ENCODE assay signal across 9 cellular contexts in genomic region chr2:161415467-161416293, GRCh38.
DNase-seq lines count a peak whose midpoint lies in the region; ATAC-seq and FAIRE-seq lines count a peak whose summit lies in the region.
"Had no signal": no experiment of that assay in that cellular context is flagged by ENCODE, and none has a peak within 500 bp of the region (broad histone marks: within the 10 kb centered on the region; RNA-seq: fewer than 3 reads in every experiment).

No MANE protein-coding gene starts in this region.

- FAIRE-seq in RCC 7860 (lab: Jason Lieb, UNC), result no peak

- H3K4me1 Mint-ChIP-seq in effector memory CD8-positive, alpha-beta T cell (ENCODE audit: low read depth in 2 of 2), result peaks cover 29 to 40% of the 10 kb centered on the region in 2 donors
- H3K4me1 Mint-ChIP-seq in stimulated activated memory B cell treated with anti-CD40 and anti-IgM and Interleukin-4, amounts not matched to agents 10 μg/mL and 1 μg/mL and 100 μg/mL, for 72 hours, result peaks cover 57% of the 10 kb centered on the region

- peaks cover 65 to 69% of the 10 kb centered on the region in 2 donors for H3K27me3 Mint-ChIP-seq in effector memory CD8-positive, alpha-beta T cell
- peaks cover 71% of the 10 kb centered on the region for H3K27me3 Mint-ChIP-seq in stimulated activated memory B cell treated with anti-CD40 and anti-IgM and Interleukin-4, amounts not matched to agents 10 μg/mL and 1 μg/mL and 100 μg/mL, for 72 hours

- ATAC-seq in effector memory CD8-positive, alpha-beta T cell (replicated peaks), result peak; percentile 25
- no peak for ATAC-seq in stimulated activated memory B cell treated with anti-CD40 and anti-IgM and Interleukin-4, amounts not matched to agents 10 μg/mL and 1 μg/mL and 100 μg/mL, for 72 hours
- no peak for ATAC-seq in HG02981 (IDR thresholded peaks at IDR 0.05; ENCODE audit: unreplicated experiment)

- peak overlapping the region; percentile 76 to 79 for H3K4me3 Mint-ChIP-seq in effector memory CD8-positive, alpha-beta T cell
- peak overlapping the region; percentile 71 for H3K4me3 Mint-ChIP-seq in stimulated activated memory B cell treated with anti-CD40 and anti-IgM and Interleukin-4, amounts not matched to agents 10 μg/mL and 1 μg/mL and 100 μg/mL, for 72 hours

- H3K9me3 Mint-ChIP-seq in effector memory CD8-positive, alpha-beta T cell, result no peaks in the 10 kb centered on the region
- no peaks in the 10 kb centered on the region for H3K9me3 Mint-ChIP-seq in stimulated activated memory B cell treated with anti-CD40 and anti-IgM and Interleukin-4, amounts not matched to agents 10 μg/mL and 1 μg/mL and 100 μg/mL, for 72 hours

- no peak overlapping the region for H3K27ac Mint-ChIP-seq in effector memory CD8-positive, alpha-beta T cell
- no peak overlapping the region for H3K27ac Mint-ChIP-seq in stimulated activated memory B cell treated with anti-CD40 and anti-IgM and Interleukin-4, amounts not matched to agents 10 μg/mL and 1 μg/mL and 100 μg/mL, for 72 hours

- peak; percentile 56 for DNase-seq in activated CD8-positive, alpha-beta memory T cell treated with anti-CD3 and anti-CD28 coated beads for 24 hours
- no peak for DNase-seq in activated CD8-positive, alpha-beta memory T cell treated with anti-CD3 and anti-CD28 coated beads, Interleukin-2, amount 50 U/mL, for 4 hours
- DNase-seq in NCI-H82 (lab: John Stamatoyannopoulos, UW) (peak; percentile 87), T-helper 9 cell (no peak), RCC 7860 (ENCODE audit: low spot score) (no peak)
- no peak for DNase-seq in effector memory CD8-positive, alpha-beta T cell
- DNase-seq: NCI-H1694 treated with DMSO at 0.1 percent for 48 hours had no signal

- peaks cover 4% of the 10 kb centered on the region for H3K36me3 Mint-ChIP-seq in effector memory CD8-positive, alpha-beta T cell (ENCODE audit: insufficient read depth)
- peaks cover 4% of the 10 kb centered on the region for H3K36me3 Mint-ChIP-seq in stimulated activated memory B cell treated with anti-CD40 and anti-IgM and Interleukin-4, amounts not matched to agents 10 μg/mL and 1 μg/mL and 100 μg/mL, for 72 hours

Comparison
In these comparisons a context has a peak if more than half of its experiments do, and no peak if none do; other contexts are left out.
1. DNase-seq: peak in activated CD8-positive, alpha-beta memory T cell treated with anti-CD3 and anti-CD28 coated beads for 24 hours (single experiment) and NCI-H82 (single experiment); none in activated CD8-positive, alpha-beta memory T cell treated with anti-CD3 and anti-CD28 coated beads, Interleukin-2, amount 50 U/mL, for 4 hours (single experiment), effector memory CD8-positive, alpha-beta T cell (0 of 3), T-helper 9 cell (single experiment) and RCC 7860 (single experiment).